ENCODE assay signal across 25 cellular contexts in genomic region chr19:17156296-17156946, GRCh38. TPM values are rescaled to one million over a fixed set of nuclear protein-coding genes. Genes with fewer than 3 reads are reported as not detected.
DNase-seq lines count a peak whose midpoint lies in the region; TF ChIP-seq lines count a peak whose summit lies in the region.
"Had no signal": no experiment of that assay in that cellular context is flagged by ENCODE, and none has a peak within 500 bp of the region (broad histone marks: within the 10 kb centered on the region; RNA-seq: fewer than 3 reads in every experiment).

No MANE protein-coding gene starts in this region.

- H3K4me2 ChIP-seq in osteoblast (ENCODE audit: insufficient read depth, low read length), result no peak overlapping the region
- H3K4me2 ChIP-seq: A549; BLaER1 treated with 17β-estradiol and CSF1 and Interleukin-3, amounts not matched to agents 10 nM and 100 nM had no signal

- peak overlapping the region; percentile 59 for H3K27ac Mint-ChIP-seq in dendritic cell treated with granulocyte-macrophage colony-stimulating factor and Interleukin-4, amounts not matched to agents 40 ng/mL and 50 ng/mL, for 4 days
- no peak overlapping the region for H3K27ac Mint-ChIP-seq in activated T-cell treated with anti-CD3 and anti-CD28 coated beads, Interleukin-2, amount 50 U/mL, for 24 hours

- H3K27me3 Mint-ChIP-seq in dendritic cell treated with granulocyte-macrophage colony-stimulating factor and Interleukin-4, amounts not matched to agents 40 ng/mL and 50 ng/mL, for 4 days, result no peaks in the 10 kb centered on the region
- no peaks in the 10 kb centered on the region for H3K27me3 Mint-ChIP-seq in activated T-cell treated with anti-CD3 and anti-CD28 coated beads, Interleukin-2, amount 50 U/mL, for 24 hours
- H3K27me3 Mint-ChIP-seq: CD4-positive, alpha-beta memory T cell had no signal

- peaks cover 7% of the 10 kb centered on the region for H3K79me2 ChIP-seq in osteoblast (ENCODE audit: insufficient read depth, low read length)

- TF ChIP-seq CTCF in HL-60 (IDR thresholded peaks at IDR 0.05; ENCODE audit: insufficient read depth, low read length) (no peak), osteoblast (IDR thresholded peaks at IDR 0.05; ENCODE audit: extremely low read depth, low read depth, low read length) (no peak)

- H3K9me3 ChIP-seq in osteoblast (ENCODE audit: low read depth, low read length), result no peaks in the 10 kb centered on the region
- H3K9me3 ChIP-seq: A549, SJSA1 had no signal

- no peak overlapping the region for H3K4me3 Mint-ChIP-seq in dendritic cell treated with granulocyte-macrophage colony-stimulating factor and Interleukin-4, amounts not matched to agents 40 ng/mL and 50 ng/mL, for 4 days
- H3K4me3 Mint-ChIP-seq in activated T-cell treated with anti-CD3 and anti-CD28 coated beads, Interleukin-2, amount 50 U/mL, for 24 hours, result no peak overlapping the region
- H3K4me3 Mint-ChIP-seq: CD4-positive, alpha-beta memory T cell had no signal

- intact Hi-C loops in dendritic cell treated with granulocyte-macrophage colony-stimulating factor and Interleukin-4, amounts not matched to agents 40 ng/mL and 50 ng/mL, for 4 days (cut with micrococcal nuclease), result no loop called here

- no peak overlapping the region for H2AFZ ChIP-seq in osteoblast (ENCODE audit: low read length)
- H2AFZ ChIP-seq: GM23248 had no signal

- H3K27me3 ChIP-seq in HL-60 (ENCODE audit: insufficient read depth, poor library complexity, severe bottlenecking) (no peaks in the 10 kb centered on the region), osteoblast (ENCODE audit: insufficient read depth, low read length) (no peaks in the 10 kb centered on the region)
- H3K27me3 ChIP-seq: BLaER1 treated with 17β-estradiol and CSF1 and Interleukin-3, amounts not matched to agents 10 nM and 100 nM; SJSA1 had no signal

- no peak overlapping the region for H3K4me3 ChIP-seq in HL-60 (replicated peaks; ENCODE audit: insufficient read depth, low read length)
- no peak overlapping the region for H3K4me3 ChIP-seq in osteoblast (ENCODE audit: insufficient read depth, low read length)
- H3K4me3 ChIP-seq: A549; BLaER1 treated with 17β-estradiol and CSF1 and Interleukin-3, amounts not matched to agents 10 nM and 100 nM; GM23248; SJSA1 had no signal

- H3K4me1 ChIP-seq in osteoblast (ENCODE audit: insufficient read depth, low read length), result no peaks in the 10 kb centered on the region
- H3K4me1 ChIP-seq: A549, SJSA1 had no signal

- no peaks in the 10 kb centered on the region for H4K20me1 ChIP-seq in osteoblast (ENCODE audit: insufficient read depth, low read length)

- peaks cover 16% of the 10 kb centered on the region for H3K4me1 Mint-ChIP-seq in dendritic cell treated with granulocyte-macrophage colony-stimulating factor and Interleukin-4, amounts not matched to agents 40 ng/mL and 50 ng/mL, for 4 days (ENCODE audit: low read depth)
- no peaks in the 10 kb centered on the region for H3K4me1 Mint-ChIP-seq in activated T-cell treated with anti-CD3 and anti-CD28 coated beads, Interleukin-2, amount 50 U/mL, for 24 hours (ENCODE audit: low read depth)

- peaks cover 79% of the 10 kb centered on the region for H3K36me3 ChIP-seq in osteoblast (ENCODE audit: insufficient read depth, low read length)

- H3K27ac ChIP-seq in HL-60 (replicated peaks) (peak overlapping the region; percentile 54), osteoblast (ENCODE audit: low read depth, low read length) (no peak overlapping the region), substantia nigra (ENCODE audit: low read depth, low read length, poor library complexity, severe bottlenecking) (peak overlapping the region; percentile 42)
- H3K27ac ChIP-seq: A549; BLaER1 treated with 17β-estradiol and CSF1 and Interleukin-3, amounts not matched to agents 10 nM and 100 nM; GM23248; SJSA1 had no signal

- DNase-seq in HL-60 (ENCODE audit: low read depth in 1 of 2, low spot score in 1 of 2), result no peak
- peak; percentile 45 for DNase-seq in osteoblast (ENCODE audit: insufficient read length, low spot score, missing footprints)
- DNase-seq in substantia nigra (lab: John Stamatoyannopoulos, UW), result no peak
- no peak for DNase-seq in NCI-H524 treated with DMSO at 0.1 percent for 48 hours (lab: John Stamatoyannopoulos, UW)
- no peak for DNase-seq in OCI-M2 (lab: John Stamatoyannopoulos, UW; ENCODE audit: unreplicated experiment)
- no peak for DNase-seq in activated T-cell treated with anti-CD3 and anti-CD28 coated beads, Interleukin-2, amount 50 U/mL, for 24 hours
- DNase-seq: AML-193; CD4-positive, alpha-beta memory T cell; COR-L47; DMS53; GM23248; H7; NCI-H1105; NCI-H1436 treated with DMSO at 0.1 percent for 48 hours; NCI-H187 treated with DMSO at 0.1 percent for 48 hours; NCI-H2171 treated with DMSO at 0.1 percent for 48 hours; NCI-H345; NCI-H524; NCI-H774; PC-3; Right ventricle myocardium superior had no signal

- H3K36me3 Mint-ChIP-seq in dendritic cell treated with granulocyte-macrophage colony-stimulating factor and Interleukin-4, amounts not matched to agents 40 ng/mL and 50 ng/mL, for 4 days (ENCODE audit: low read depth), result peaks cover 100% of the 10 kb centered on the region
- H3K36me3 Mint-ChIP-seq in activated T-cell treated with anti-CD3 and anti-CD28 coated beads, Interleukin-2, amount 50 U/mL, for 24 hours (ENCODE audit: low read depth), result peaks cover 86% of the 10 kb centered on the region

- H3K9me3 Mint-ChIP-seq in dendritic cell treated with granulocyte-macrophage colony-stimulating factor and Interleukin-4, amounts not matched to agents 40 ng/mL and 50 ng/mL, for 4 days, result no peaks in the 10 kb centered on the region
- no peaks in the 10 kb centered on the region for H3K9me3 Mint-ChIP-seq in activated T-cell treated with anti-CD3 and anti-CD28 coated beads, Interleukin-2, amount 50 U/mL, for 24 hours

RNA-seq across cellular contexts. Expression of gene USE1, which starts 58.7 kb away (rescaled TPM):
- 22.4 and 25.7 TPM in 2 replicates for total RNA-seq in osteoblast
